8 cellular contexts compared by ENCODE assay signal in the genomic region with DNA sequence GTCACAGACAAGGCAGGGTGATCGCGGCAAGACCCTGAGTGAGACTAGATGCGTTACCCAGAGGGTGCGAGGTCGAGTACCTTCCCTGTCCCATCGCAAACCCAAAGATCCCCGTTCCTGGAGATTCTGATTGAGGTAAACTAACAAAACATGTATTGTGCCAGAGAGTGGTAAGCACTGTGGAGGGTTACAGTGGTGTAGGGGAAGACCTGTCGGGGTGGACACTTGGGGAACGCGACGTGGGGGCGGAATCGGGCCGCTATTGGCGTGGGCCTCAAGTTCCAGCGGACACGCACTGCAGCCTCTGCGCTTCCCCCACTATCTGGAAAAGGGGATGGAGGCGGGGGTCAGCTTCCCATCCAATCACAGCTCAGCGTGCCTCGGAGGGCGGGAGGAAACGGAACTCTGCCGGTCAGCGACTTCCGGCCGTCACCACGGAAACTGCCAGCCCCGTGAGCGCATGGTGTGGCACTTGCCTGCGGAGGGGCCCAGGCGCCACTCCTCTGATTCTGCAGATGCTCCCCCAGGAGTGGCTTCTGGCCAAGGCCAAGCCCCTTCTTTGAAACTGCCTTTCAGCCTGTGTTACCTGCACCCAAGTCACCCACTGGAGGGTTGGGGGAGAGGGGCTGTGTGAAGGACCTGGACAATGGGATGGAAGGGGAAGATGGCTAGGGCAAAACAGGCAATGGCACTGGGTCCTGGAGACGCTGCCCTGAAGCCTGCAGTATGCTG. TPM values are rescaled to one million over a fixed set of nuclear protein-coding genes. Genes with fewer than 3 reads are reported as not detected.
DNase-seq lines count a peak whose midpoint lies in the region; ATAC-seq, FAIRE-seq and TF ChIP-seq lines count a peak whose summit lies in the region.

No MANE protein-coding gene starts in this region.

- H3K9me3 ChIP-seq in CD4-positive, alpha-beta memory T cell (ENCODE audit: control insufficient read depth in 1 of 2, low read length in 2 of 2): no peaks in the 10 kb centered on the region
- no peaks in the 10 kb centered on the region for H3K9me3 ChIP-seq in HCT116 (ENCODE audit: control insufficient read depth in 1 of 2, insufficient read depth in 1 of 2, low read depth in 1 of 2, low read length in 2 of 2)
- H3K9me3 ChIP-seq in SK-N-SH: no peaks in the 10 kb centered on the region
- H3K9me3 ChIP-seq in keratinocyte (ENCODE audit: control insufficient read depth, low read depth, low read length): no peaks in the 10 kb centered on the region

- POLR2A ChIA-PET in CD4-positive, alpha-beta memory T cell (lab: Charles Lee; ENCODE audit: partially characterized antibody): interaction anchor here (2.0 to 7.3 kb wide), 7 partner anchors 10 to 46 kb away, joined by 6 to 104 read pairs (median 11); a partner anchor contains a TSS
- POLR2A ChIA-PET in HCT116 (lab: Charles Lee): interaction anchor here (0.8 to 1.4 kb wide), 8 partner anchors 9 to 45 kb away, joined by 3 to 17 read pairs (median 6); a partner anchor contains a TSS
- POLR2A ChIA-PET in SK-N-SH (lab: Yijun Ruan, JAX): interaction anchor here (0.6 to 5.7 kb wide), 8 partner anchors 10 to 45 kb away, joined by 3 to 35 read pairs (median 8); a partner anchor contains a TSS

- peak overlapping the region; percentile 97 to 99 (median 99) for H3K27ac Mint-ChIP-seq in CD4-positive, alpha-beta memory T cell
- peak overlapping the region; percentile 94 for H3K27ac Mint-ChIP-seq in central memory CD8-positive, alpha-beta T cell (ENCODE audit: low read depth)

- peak overlapping the region; percentile 92 to 98 (median 97) for H3K4me3 Mint-ChIP-seq in CD4-positive, alpha-beta memory T cell
- peak overlapping the region; percentile 96 for H3K4me3 Mint-ChIP-seq in central memory CD8-positive, alpha-beta T cell

- H3K4me1 Mint-ChIP-seq in CD4-positive, alpha-beta memory T cell: peaks cover 25 to 96% (median 60%) of the 10 kb centered on the region in 4 donors
- peaks cover 72% of the 10 kb centered on the region for H3K4me1 Mint-ChIP-seq in central memory CD8-positive, alpha-beta T cell

- RAD21 ChIA-PET in HCT116 (lab: Charles Lee; ENCODE audit: low non-redundant PET in 1 of 2, low total read pairs in 2 of 2, uncharacterized antibody in 2 of 2, unreplicated experiment in 2 of 2): no interaction called here

- H3K27ac ChIP-seq in CD4-positive, alpha-beta memory T cell (ENCODE audit: low read depth, low read length): peak overlapping the region; percentile 99
- H3K27ac ChIP-seq in HCT116 (ENCODE audit: low read depth, low read length): peak overlapping the region; percentile 98
- H3K27ac ChIP-seq in SK-N-SH (ENCODE audit: low read depth in 2 of 2, low read length in 1 of 2): peak overlapping the region; percentile 99 to 100
- H3K27ac ChIP-seq in keratinocyte (ENCODE audit: control insufficient read depth, insufficient read depth, low read length): peak overlapping the region; percentile 96

- CTCF ChIA-PET in CD4-positive, alpha-beta memory T cell (lab: Charles Lee; ENCODE audit: partially characterized antibody): no interaction called here
- CTCF ChIA-PET in HCT116 (lab: Charles Lee) (interaction anchor here (1.0 kb wide), 1 partner anchor 40 kb away, joined by 5 read pairs; a partner anchor contains a TSS), SK-N-SH (lab: Yijun Ruan, JAX) (no interaction called here)

- intact Hi-C loops in CD4-positive, alpha-beta memory T cell (cut with micrococcal nuclease): loop anchor here (1.0 kb wide), 3 partner anchors 14 to 40 kb away; a partner anchor contains a TSS
- intact Hi-C loops in HCT116 (cut with micrococcal nuclease): loop anchor here (1.0 kb wide), 1 partner anchor 14 kb away; a partner anchor contains a TSS

- peak; percentile 77 for FAIRE-seq in keratinocyte (lab: Jason Lieb, UNC)

- TSS peak; percentile 67 for BruUV-seq in HCT116 (replicated peaks; lab: Mats Ljungman, UMichigan)

- peaks cover 0 to 2% (median 0%) of the 10 kb centered on the region in 8 donors for H3K9me3 Mint-ChIP-seq in CD4-positive, alpha-beta memory T cell
- no peaks in the 10 kb centered on the region for H3K9me3 Mint-ChIP-seq in central memory CD8-positive, alpha-beta T cell

- H2AFZ ChIP-seq in HCT116 (ENCODE audit: low read depth, low read length, poor library complexity, severe bottlenecking): no peak overlapping the region
- 0 out of 2 replicates have a peak overlapping the region, but pooled peaks have one; percentile 19 for H2AFZ ChIP-seq in SK-N-SH (ENCODE audit: low read depth)
- H2AFZ ChIP-seq in keratinocyte (ENCODE audit: control insufficient read depth, low read length): peak overlapping the region; percentile 90

- H3K27me3 Mint-ChIP-seq in CD4-positive, alpha-beta memory T cell: no peaks in the 10 kb centered on the region
- H3K27me3 Mint-ChIP-seq in central memory CD8-positive, alpha-beta T cell: no peaks in the 10 kb centered on the region

- WGBS in SK-N-SH (ENCODE audit: low lambda C conversion rate): under 1% methylated on average over 29 of the region's 33 CpGs

- H4K20me1 ChIP-seq in HCT116 (ENCODE audit: insufficient read depth) (no peaks in the 10 kb centered on the region), SK-N-SH (ENCODE audit: insufficient read depth) (peaks cover 9% of the 10 kb centered on the region; the same call in 1 of the 2 replicates), keratinocyte (ENCODE audit: control insufficient read depth, extremely low read depth, insufficient read depth, low read length) (no peaks in the 10 kb centered on the region)

- peak; percentile 63 for ATAC-seq in HCT116
- ATAC-seq in central memory CD8-positive, alpha-beta T cell (replicated peaks; ENCODE audit: extremely low read depth, poor library complexity, severe bottlenecking): no peak
- ATAC-seq in GM19455 (IDR thresholded peaks at IDR 0.05; ENCODE audit: unreplicated experiment): no peak
- ATAC-seq in HG03139 (IDR thresholded peaks at IDR 0.05; ENCODE audit: unreplicated experiment): no peak

- TF ChIP-seq RAD21 in HCT116 (IDR thresholded peaks at IDR 0.05; ENCODE audit: low read depth) (no peak), SK-N-SH (IDR thresholded peaks at IDR 0.05; ENCODE audit: low read length) (no peak)

- no peaks in the 10 kb centered on the region for H3K9me1 ChIP-seq in keratinocyte (ENCODE audit: control insufficient read depth, extremely low read depth, insufficient read depth, low read length)

- peaks cover 36% of the 10 kb centered on the region for H3F3A ChIP-seq in SK-N-SH (replicated peaks; ENCODE audit: insufficient read depth)

- H3K36me3 ChIP-seq in CD4-positive, alpha-beta memory T cell (ENCODE audit: insufficient read depth, low read length): peaks cover 9% of the 10 kb centered on the region
- H3K36me3 ChIP-seq in HCT116 (ENCODE audit: control insufficient read depth in 1 of 2, insufficient read depth in 2 of 2, low read length in 2 of 2): peaks cover 7 to 20% of the 10 kb centered on the region in 2 experiments; a peak in 2 of 4 replicates
- peaks cover 16 to 18% of the 10 kb centered on the region in 2 experiments for H3K36me3 ChIP-seq in SK-N-SH (replicated peaks in 1 of 2; ENCODE audit: control insufficient read depth in 1 of 2, insufficient read depth in 2 of 2, low read length in 1 of 2)
- H3K36me3 ChIP-seq in keratinocyte (ENCODE audit: control insufficient read depth in 2 of 2, extremely low read depth in 1 of 2, insufficient read depth in 2 of 2, low read length in 2 of 2): peaks cover 13 to 17% of the 10 kb centered on the region in 2 experiments

- H3K4me3 ChIP-seq in CD4-positive, alpha-beta memory T cell (ENCODE audit: low read length in 2 of 2): peak overlapping the region; percentile 47 to 100
- H3K4me3 ChIP-seq in HCT116 (replicated peaks in 1 of 2; ENCODE audit: low read depth in 1 of 2, low read length in 2 of 2): peak overlapping the region; percentile 74 to 99
- peak overlapping the region; percentile 91 to 96 for H3K4me3 ChIP-seq in SK-N-SH (ENCODE audit: low read depth in 2 of 2, low read length in 1 of 2)
- peak overlapping the region; percentile 75 to 95 (median 92) for H3K4me3 ChIP-seq in keratinocyte (ENCODE audit: control insufficient read depth in 2 of 3, extremely low read depth in 1 of 3, insufficient read depth in 2 of 3, low read depth in 1 of 3, low read length in 3 of 3)

- peak; percentile 95 for TF ChIP-seq POLR2A in HCT116 (IDR thresholded peaks at IDR 0.05; ENCODE audit: borderline replicate concordance, extremely low read depth, insufficient read depth, insufficient read length)

- TF ChIP-seq CTCF in HCT116 (IDR thresholded peaks at IDR 0.05 in 2 of 3, conservative IDR thresholded peaks at IDR 0.05 in 1 of 3; ENCODE audit: borderline replicate concordance in 1 of 3, insufficient read depth in 1 of 3, low read depth in 2 of 3, low read length in 2 of 3): no peak
- TF ChIP-seq CTCF in SK-N-SH (IDR thresholded peaks at IDR 0.05): no peak
- no peak for TF ChIP-seq CTCF in keratinocyte (optimal IDR thresholded peaks at IDR 0.05 in 1 of 3, IDR thresholded peaks at IDR 0.05 in 1 of 3, conservative IDR thresholded peaks at IDR 0.05 in 1 of 3; ENCODE audit: extremely low read depth in 1 of 3, insufficient read depth in 2 of 3, low read length in 3 of 3)

- H3K27me3 ChIP-seq in CD4-positive, alpha-beta memory T cell (ENCODE audit: insufficient read depth, low read length): no peaks in the 10 kb centered on the region
- H3K27me3 ChIP-seq in HCT116 (ENCODE audit: insufficient read depth, low read length) (no peaks in the 10 kb centered on the region), SK-N-SH (ENCODE audit: insufficient read depth) (no peaks in the 10 kb centered on the region), keratinocyte (ENCODE audit: control insufficient read depth, extremely low read depth, insufficient read depth, low read length) (peaks cover 4% of the 10 kb centered on the region)

- H3K9me2 ChIP-seq in HCT116 (ENCODE audit: insufficient read depth) (no peaks in the 10 kb centered on the region), SK-N-SH (no peaks in the 10 kb centered on the region)

- dilution Hi-C loops in keratinocyte (cut with MboI; ENCODE audit: extremely low pct_ligation_motif_present, low sequenced_read_pairs): no loop called here

- peaks cover 8 to 32% of the 10 kb centered on the region in 2 donors for H3K36me3 Mint-ChIP-seq in CD4-positive, alpha-beta memory T cell
- peaks cover 36% of the 10 kb centered on the region for H3K36me3 Mint-ChIP-seq in central memory CD8-positive, alpha-beta T cell (ENCODE audit: insufficient read depth)

- peaks cover 78% of the 10 kb centered on the region for H3K4me1 ChIP-seq in CD4-positive, alpha-beta memory T cell (ENCODE audit: insufficient read depth, low read length)
- H3K4me1 ChIP-seq in HCT116 (ENCODE audit: control insufficient read depth in 1 of 2, insufficient read depth in 2 of 2, low read length in 2 of 2) (peaks cover 18 to 42% of the 10 kb centered on the region in 2 experiments), SK-N-SH (ENCODE audit: control insufficient read depth in 1 of 2, insufficient read depth in 2 of 2, low read depth in 1 of 2, low read length in 1 of 2) (peaks cover 20 to 67% of the 10 kb centered on the region in 2 experiments; a peak in 3 of 4 replicates), keratinocyte (ENCODE audit: control insufficient read depth, extremely low read depth, insufficient read depth, low read length) (peaks cover 40% of the 10 kb centered on the region)

- DNase-seq in CD4-positive, alpha-beta memory T cell: peak; percentile 28 to 68 (median 35)
- DNase-seq in HCT116 (ENCODE audit: low read depth, low spot score): peak; percentile 90
- DNase-seq in SK-N-SH: peak; percentile 93
- no peak for DNase-seq in central memory CD8-positive, alpha-beta T cell (ENCODE audit: low spot score in 2 of 2)
- no peak for DNase-seq in keratinocyte (ENCODE audit: low read depth, low spot score)
- peak; percentile 65 to 81 (median 72) for DNase-seq in stimulated activated CD4-positive, alpha-beta T cell treated with anti-CD3 and anti-CD28 coated beads, Interleukin-12 subunit alpha, Interleukin-12 subunit beta, amount 100 ng/mL, for 48 hours (ENCODE audit: low read depth in 2 of 3, low spot score in 1 of 3)

- H3K79me2 ChIP-seq in HCT116 (ENCODE audit: insufficient read depth, low read length) (peaks cover 44% of the 10 kb centered on the region), SK-N-SH (ENCODE audit: insufficient read depth) (peaks cover 35% of the 10 kb centered on the region), keratinocyte (ENCODE audit: control insufficient read depth, insufficient read depth, low read length) (peaks cover 32% of the 10 kb centered on the region)

- peak overlapping the region; percentile 94 for H3K9ac ChIP-seq in HCT116 (ENCODE audit: low read length)
- H3K9ac ChIP-seq in SK-N-SH: peak overlapping the region; percentile 100
- peak overlapping the region; percentile 98 for H3K9ac ChIP-seq in keratinocyte (ENCODE audit: control insufficient read depth, extremely low read depth, insufficient read depth, low read length)

- peak overlapping the region; percentile 79 for H3K4me2 ChIP-seq in HCT116 (ENCODE audit: low read length)
- peak overlapping the region; percentile 99 for H3K4me2 ChIP-seq in SK-N-SH
- H3K4me2 ChIP-seq in keratinocyte (ENCODE audit: control insufficient read depth, extremely low read depth, insufficient read depth, low read depth, low read length): peak overlapping the region; percentile 98

- no peak for TF ChIP-seq EP300 in SK-N-SH (IDR thresholded peaks at IDR 0.05; ENCODE audit: borderline replicate concordance in 1 of 2, low read depth in 1 of 2, low read length in 1 of 2)

RNA-seq across cellular contexts. Expression of a gene that starts 1.0 kb away (rescaled TPM):
- 10 to 100 TPM; 55.1 to 58.3 TPM for total RNA-seq in CD4-positive, alpha-beta memory T cell
- polyA plus RNA-seq in CD4-positive, alpha-beta memory T cell: 10 to 100 TPM; 12.4 to 23.8 TPM
- total RNA-seq in HCT116 (2021; ENCODE audit: unreplicated experiment): 120 TPM
- polyA plus RNA-seq in HCT116 (2012): 164 and 172 TPM in 2 replicates
- polyA plus RNA-seq in SK-N-SH (2012; rRNA removed): 109 and 135 TPM in 2 replicates
- 102 and 103 TPM in 2 replicates for polyA plus RNA-seq in SK-N-SH (2012; cell fraction: cytosol; rRNA removed)
- polyA plus RNA-seq in SK-N-SH (2012; cell fraction: nucleus; rRNA removed): 128 and 133 TPM in 2 replicates
- polyA plus RNA-seq in keratinocyte: 55.9 to 104 TPM (median 82.6 TPM) in 3 replicates
- 41.2 TPM for polyA plus RNA-seq in keratinocyte (2011; ENCODE audit: low read depth)
- 62.9 and 69.2 TPM in 2 replicates for polyA plus RNA-seq in keratinocyte (2011; cell fraction: cytosol; rRNA removed)
- 50.4 and 56.5 TPM in 2 replicates for polyA plus RNA-seq in keratinocyte (2011; cell fraction: nucleus; rRNA removed)
- polyA plus RNA-seq in keratinocyte (2012; ENCODE audit: low replicate concordance): 60.7 and 88.1 TPM in 2 replicates
- polyA minus RNA-seq in keratinocyte: 50.9 to 113 TPM (median 64.6 TPM) in 3 replicates
- polyA minus RNA-seq in keratinocyte (2011; cell fraction: cytosol; rRNA and poly(A)+ RNA removed): 68.3 TPM
- polyA minus RNA-seq in keratinocyte (2011; cell fraction: nucleus; rRNA and poly(A)+ RNA removed): 13.5 and 18.7 TPM in 2 replicates

RNA-seq across cellular contexts. Expression of a gene that starts 4.5 kb away (rescaled TPM):
- total RNA-seq in CD4-positive, alpha-beta memory T cell: 10 to 100 TPM; 81.1 to 88.4 TPM
- polyA plus RNA-seq in CD4-positive, alpha-beta memory T cell: 100 to 1,000 TPM; 200 to 238 TPM
- total RNA-seq in HCT116 (2021; ENCODE audit: unreplicated experiment): 125 TPM
- 183 and 204 TPM in 2 replicates for polyA plus RNA-seq in HCT116 (2012)
- polyA plus RNA-seq in SK-N-SH (2012; rRNA removed) (308 and 381 TPM in 2 replicates), keratinocyte (105 to 167 TPM (median 115 TPM) in 3 replicates)
- 350 and 388 TPM in 2 replicates for polyA plus RNA-seq in SK-N-SH (2012; cell fraction: cytosol; rRNA removed)
- polyA plus RNA-seq in SK-N-SH (2012; cell fraction: nucleus; rRNA removed): 218 and 251 TPM in 2 replicates
- 197 TPM for polyA plus RNA-seq in keratinocyte (2011; ENCODE audit: low read depth)
- 142 and 203 TPM in 2 replicates for polyA plus RNA-seq in keratinocyte (2011; cell fraction: cytosol; rRNA removed)
- 87.9 and 91.0 TPM in 2 replicates for polyA plus RNA-seq in keratinocyte (2011; cell fraction: nucleus; rRNA removed)
- polyA plus RNA-seq in keratinocyte (2012; ENCODE audit: low replicate concordance): 150 and 159 TPM in 2 replicates
- polyA minus RNA-seq in keratinocyte: 73.6 to 125 TPM (median 114 TPM) in 3 replicates
- 121 TPM for polyA minus RNA-seq in keratinocyte (2011; cell fraction: cytosol; rRNA and poly(A)+ RNA removed)
- 22.2 and 26.5 TPM in 2 replicates for polyA minus RNA-seq in keratinocyte (2011; cell fraction: nucleus; rRNA and poly(A)+ RNA removed)

RNA-seq across cellular contexts. Expression of a gene that starts 13.7 kb away (rescaled TPM):
- 10 to 100 TPM; 42.7 to 44.4 TPM for total RNA-seq in CD4-positive, alpha-beta memory T cell
- polyA plus RNA-seq in CD4-positive, alpha-beta memory T cell: 1 to 10 TPM; 5.2 to 8.9 TPM
- 33.0 TPM for total RNA-seq in HCT116 (2021; ENCODE audit: unreplicated experiment)
- polyA plus RNA-seq in HCT116 (2012): 25.9 and 31.2 TPM in 2 replicates
- 31.8 and 38.4 TPM in 2 replicates for polyA plus RNA-seq in SK-N-SH (2012; rRNA removed)
- polyA plus RNA-seq in SK-N-SH (2012; cell fraction: cytosol; rRNA removed): 7.0 and 10.2 TPM in 2 replicates
- 308 and 351 TPM in 2 replicates for polyA plus RNA-seq in SK-N-SH (2012; cell fraction: nucleus; rRNA removed)
- 5.0 to 14.5 TPM (median 7.4 TPM) in 3 replicates for polyA plus RNA-seq in keratinocyte
- 1.5 TPM for polyA plus RNA-seq in keratinocyte (2011; ENCODE audit: low read depth)
- 2.1 and 4.2 TPM in 2 replicates for polyA plus RNA-seq in keratinocyte (2011; cell fraction: cytosol; rRNA removed)
- 59.0 and 71.2 TPM in 2 replicates for polyA plus RNA-seq in keratinocyte (2011; cell fraction: nucleus; rRNA removed)
- polyA plus RNA-seq in keratinocyte (2012; ENCODE audit: low replicate concordance): 5.5 and 12.6 TPM in 2 replicates
- polyA minus RNA-seq in keratinocyte: 9.5 to 12.9 TPM (median 11.0 TPM) in 3 replicates
- polyA minus RNA-seq in keratinocyte (2011; cell fraction: cytosol; rRNA and poly(A)+ RNA removed): 9.2 TPM
- polyA minus RNA-seq in keratinocyte (2011; cell fraction: nucleus; rRNA and poly(A)+ RNA removed): 16.9 and 18.7 TPM in 2 replicates

RNA-seq across cellular contexts. Expression of a gene that starts 15.6 kb away (rescaled TPM):
- total RNA-seq in CD4-positive, alpha-beta memory T cell: 100 to 1,000 TPM; 342 to 348 TPM
- 10 to 100 TPM; 19.4 to 70.9 TPM for polyA plus RNA-seq in CD4-positive, alpha-beta memory T cell
- total RNA-seq in HCT116 (2021; ENCODE audit: unreplicated experiment): 908 TPM
- polyA plus RNA-seq in HCT116 (2012): 1,271 and 1,421 TPM in 2 replicates
- polyA plus RNA-seq in SK-N-SH (2012; rRNA removed) (321 and 594 TPM in 2 replicates), keratinocyte (290 to 316 TPM (median 298 TPM) in 3 replicates)
- 191 and 231 TPM in 2 replicates for polyA plus RNA-seq in SK-N-SH (2012; cell fraction: cytosol; rRNA removed)
- 1,222 and 1,964 TPM in 2 replicates for polyA plus RNA-seq in SK-N-SH (2012; cell fraction: nucleus; rRNA removed)
- 166 TPM for polyA plus RNA-seq in keratinocyte (2011; ENCODE audit: low read depth)
- polyA plus RNA-seq in keratinocyte (2011; cell fraction: cytosol; rRNA removed): 199 and 380 TPM in 2 replicates
- polyA plus RNA-seq in keratinocyte (2011; cell fraction: nucleus; rRNA removed): 344 and 506 TPM in 2 replicates
- polyA plus RNA-seq in keratinocyte (2012; ENCODE audit: low replicate concordance): 355 and 492 TPM in 2 replicates
- 1,017 to 2,182 TPM (median 1,062 TPM) in 3 replicates for polyA minus RNA-seq in keratinocyte
- 738 TPM for polyA minus RNA-seq in keratinocyte (2011; cell fraction: cytosol; rRNA and poly(A)+ RNA removed)
- 573 and 589 TPM in 2 replicates for polyA minus RNA-seq in keratinocyte (2011; cell fraction: nucleus; rRNA and poly(A)+ RNA removed)

RNA-seq across cellular contexts. Expression of a gene that starts 39.8 kb away (rescaled TPM):
- 10 to 100 TPM; 19.8 TPM for total RNA-seq in CD4-positive, alpha-beta memory T cell
- polyA plus RNA-seq in CD4-positive, alpha-beta memory T cell: 1 to 10 TPM; 1.9 to 6.2 TPM
- total RNA-seq in HCT116 (2021; ENCODE audit: unreplicated experiment): 12.0 TPM
- 10.6 and 10.8 TPM in 2 replicates for polyA plus RNA-seq in HCT116 (2012)
- 7.9 and 11.3 TPM in 2 replicates for polyA plus RNA-seq in SK-N-SH (2012; rRNA removed)
- polyA plus RNA-seq in SK-N-SH (2012; cell fraction: cytosol; rRNA removed): 4.4 and 6.0 TPM in 2 replicates
- polyA plus RNA-seq in SK-N-SH (2012; cell fraction: nucleus; rRNA removed): 21.0 and 30.6 TPM in 2 replicates
- 3.1 to 8.2 TPM (median 4.6 TPM) in 3 replicates for polyA plus RNA-seq in keratinocyte
- 2.3 TPM for polyA plus RNA-seq in keratinocyte (2011; ENCODE audit: low read depth)
- polyA plus RNA-seq in keratinocyte (2011; cell fraction: cytosol; rRNA removed): 2.9 and 8.6 TPM in 2 replicates
- 8.5 and 12.5 TPM in 2 replicates for polyA plus RNA-seq in keratinocyte (2011; cell fraction: nucleus; rRNA removed)
- polyA plus RNA-seq in keratinocyte (2012; ENCODE audit: low replicate concordance): 7.5 and 14.9 TPM in 2 replicates
- 2.6 to 12.6 TPM (median 3.4 TPM) in 3 replicates for polyA minus RNA-seq in keratinocyte
- 15.7 TPM for polyA minus RNA-seq in keratinocyte (2011; cell fraction: cytosol; rRNA and poly(A)+ RNA removed)
- polyA minus RNA-seq in keratinocyte (2011; cell fraction: nucleus; rRNA and poly(A)+ RNA removed): 9.2 and 10.1 TPM in 2 replicates

Comparison
In these comparisons a context has a peak if more than half of its experiments do, and no peak if none do; other contexts are left out.
1. DNase-seq: peak in CD4-positive, alpha-beta memory T cell (5 of 5), HCT116 (single experiment), SK-N-SH (single experiment) and stimulated activated CD4-positive, alpha-beta T cell treated with anti-CD3 and anti-CD28 coated beads, Interleukin-12 subunit alpha, Interleukin-12 subunit beta, amount 100 ng/mL, for 48 hours (3 of 3); none in central memory CD8-positive, alpha-beta T cell (0 of 2) and keratinocyte (single experiment).
2. Peak in every context shown above with its lines, with median percentiles within 50 percentile points of each other: H3K27ac ChIP-seq, H3K4me3 ChIP-seq, H3K4me2 ChIP-seq and H3K9ac ChIP-seq.